Comparison of ENCODE assay signal across 9 cellular contexts in the genomic region with DNA sequence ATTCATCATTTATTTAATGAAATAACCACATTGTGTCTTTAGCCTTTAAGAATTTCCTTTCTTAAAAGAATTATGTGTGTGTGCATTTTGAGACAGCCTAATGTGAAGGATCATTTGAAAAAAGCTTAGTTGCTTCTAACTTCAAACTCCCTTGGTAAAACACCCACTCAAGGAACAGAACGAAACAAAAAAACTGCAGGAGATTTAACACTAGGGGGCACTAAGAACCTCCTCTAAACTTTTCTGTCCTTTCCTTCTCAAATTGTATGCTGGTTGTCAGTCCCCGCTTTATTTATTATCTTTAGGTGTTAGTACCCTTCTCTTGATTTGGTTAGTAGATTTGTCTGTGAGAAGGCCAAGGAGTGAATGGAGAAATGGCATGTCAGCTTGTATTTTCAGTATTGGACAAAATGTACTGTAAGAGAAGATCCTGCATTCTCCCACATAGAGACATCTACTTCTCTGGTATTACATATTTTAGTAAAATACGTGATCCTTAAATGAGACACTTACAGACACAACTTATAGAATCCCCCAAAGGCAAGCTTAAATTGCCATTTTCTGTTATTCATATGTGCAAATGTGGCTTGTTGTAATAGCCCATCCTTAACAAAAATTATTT.
DNase-seq lines count a peak whose midpoint lies in the region; ATAC-seq and TF ChIP-seq lines count a peak whose summit lies in the region.
"Had no signal": no experiment of that assay in that cellular context is flagged by ENCODE, and none has a peak within 500 bp of the region (broad histone marks: within the 10 kb centered on the region; RNA-seq: fewer than 3 reads in every experiment).

No MANE protein-coding gene starts in this region.

- TF ChIP-seq POLR2A in uterus (IDR thresholded peaks at IDR 0.05): no peak

- H3K36me3 ChIP-seq in A673 (ENCODE audit: insufficient read depth, low read length, poor library complexity, severe bottlenecking): no peaks in the 10 kb centered on the region
- H3K36me3 ChIP-seq in brain microvascular endothelial cell (replicated peaks): no peaks in the 10 kb centered on the region
- H3K36me3 ChIP-seq in uterus: no peaks in the 10 kb centered on the region

- H3K4me3 ChIP-seq in A673 (ENCODE audit: low read depth, low read length, poor library complexity, severe bottlenecking): no peak overlapping the region
- no peak overlapping the region for H3K4me3 ChIP-seq in brain microvascular endothelial cell (ENCODE audit: low read depth, low read length)
- no peak overlapping the region for H3K4me3 ChIP-seq in uterus

- intact Hi-C loops in A673 (cut with micrococcal nuclease; ENCODE audit: unreplicated experiment): loop anchor here (1.0 to 10.0 kb wide), 4 partner anchors 346 to 658 kb away; a partner anchor contains a TSS
- intact Hi-C loops in uterus (cut with DNase I; ENCODE audit: low total_unique reads): no loop called here
- intact Hi-C loops in activated T-helper 2 cell treated with anti-CD3 and anti-CD28 coated beads, Interferon-gamma antibody, Interleukin-2, Interleukin-4, amounts not matched to agents 10 μg/mL and 5 μg/mL and 100 μg/mL, durations not matched to agents 14 hours and 24 hours and 36 hours (cut with micrococcal nuclease): no loop called here

- no peaks in the 10 kb centered on the region for H3K27me3 Mint-ChIP-seq in activated T-helper 2 cell treated with anti-CD3 and anti-CD28 coated beads, Interferon-gamma antibody, Interleukin-2, Interleukin-4, amounts not matched to agents 10 μg/mL and 5 μg/mL and 100 μg/mL, durations not matched to agents 14 hours and 24 hours and 36 hours (ENCODE audit: low read depth)
- H3K27me3 Mint-ChIP-seq: dendritic cell treated with granulocyte-macrophage colony-stimulating factor and Interleukin-4, amounts not matched to agents 40 ng/mL and 50 ng/mL, for 4 days had no signal

- H3K9me3 ChIP-seq in A673 (ENCODE audit: low read depth, low read length, poor library complexity, severe bottlenecking): no peaks in the 10 kb centered on the region
- H3K9me3 ChIP-seq in uterus: no peaks in the 10 kb centered on the region

- in situ Hi-C loops in brain microvascular endothelial cell (cut with HindIII; ENCODE audit: low pct_ligation_motif_present, low sequenced_read_pairs): no loop called here

- TF ChIP-seq CTCF in A673 (conservative IDR thresholded peaks at IDR 0.05; ENCODE audit: low read depth, low read length) (peak; percentile 73), brain microvascular endothelial cell (IDR thresholded peaks at IDR 0.05; ENCODE audit: low read depth, low read length, missing control alignments) (peak; percentile 37), uterus (IDR thresholded peaks at IDR 0.05) (peak in 2 of 4 experiments; percentile 4 to 7)

- CTCF ChIA-PET in A673 (lab: Charles Lee): interaction anchor here (0.5 kb wide), 2 partner anchors 90 to 666 kb away, joined by 3 to 4 read pairs; no protein-coding TSS in a partner anchor

- H3K27me3 ChIP-seq in A673 (replicated peaks; ENCODE audit: insufficient read depth, low read depth, low read length, poor library complexity) (no peaks in the 10 kb centered on the region), brain microvascular endothelial cell (replicated peaks) (no peaks in the 10 kb centered on the region), uterus (no peaks in the 10 kb centered on the region)

- H3K9me3 Mint-ChIP-seq in activated T-helper 2 cell treated with anti-CD3 and anti-CD28 coated beads, Interferon-gamma antibody, Interleukin-2, Interleukin-4, amounts not matched to agents 10 μg/mL and 5 μg/mL and 100 μg/mL, durations not matched to agents 14 hours and 24 hours and 36 hours: no peaks in the 10 kb centered on the region
- H3K9me3 Mint-ChIP-seq: dendritic cell treated with granulocyte-macrophage colony-stimulating factor and Interleukin-4, amounts not matched to agents 40 ng/mL and 50 ng/mL, for 4 days had no signal

- no peaks in the 10 kb centered on the region for H3K4me1 ChIP-seq in A673 (ENCODE audit: insufficient read depth, low read length, poor library complexity, severe bottlenecking)
- no peaks in the 10 kb centered on the region for H3K4me1 ChIP-seq in uterus

- ATAC-seq in GM18519 (IDR thresholded peaks at IDR 0.05; ENCODE audit: low FRiP score, unreplicated experiment) (peak; percentile 63), HG03039 (IDR thresholded peaks at IDR 0.05; ENCODE audit: unreplicated experiment) (peak; percentile 78)

- H3K4me1 Mint-ChIP-seq in activated T-helper 2 cell treated with anti-CD3 and anti-CD28 coated beads, Interferon-gamma antibody, Interleukin-2, Interleukin-4, amounts not matched to agents 10 μg/mL and 5 μg/mL and 100 μg/mL, durations not matched to agents 14 hours and 24 hours and 36 hours (ENCODE audit: low read depth): no peaks in the 10 kb centered on the region

- no peak overlapping the region for H3K4me3 Mint-ChIP-seq in activated T-helper 2 cell treated with anti-CD3 and anti-CD28 coated beads, Interferon-gamma antibody, Interleukin-2, Interleukin-4, amounts not matched to agents 10 μg/mL and 5 μg/mL and 100 μg/mL, durations not matched to agents 14 hours and 24 hours and 36 hours (ENCODE audit: low read depth)
- H3K4me3 Mint-ChIP-seq: dendritic cell treated with granulocyte-macrophage colony-stimulating factor and Interleukin-4, amounts not matched to agents 40 ng/mL and 50 ng/mL, for 4 days had no signal

- DNase-seq in A673 (ENCODE audit: low spot score) (peak; percentile 75), NCI-H226 (peak; percentile 11), brain microvascular endothelial cell (peak; percentile 1), lung microvascular endothelial cell (ENCODE audit: low read depth in 2 of 2) (peak; percentile 25 to 39), uterus (no peak)
- DNase-seq in activated T-helper 2 cell treated with anti-CD3 and anti-CD28 coated beads, Interferon-gamma antibody, Interleukin-2, Interleukin-4, amounts not matched to agents 10 μg/mL and 5 μg/mL and 100 μg/mL, durations not matched to agents 14 hours and 24 hours and 36 hours (ENCODE audit: low spot score): no peak

- H3K27ac ChIP-seq in A673 (ENCODE audit: low read depth, low read length, poor library complexity, severe bottlenecking) (no peak overlapping the region), brain microvascular endothelial cell (no peak overlapping the region), uterus (no peak overlapping the region)

- no peak overlapping the region for H3K27ac Mint-ChIP-seq in activated T-helper 2 cell treated with anti-CD3 and anti-CD28 coated beads, Interferon-gamma antibody, Interleukin-2, Interleukin-4, amounts not matched to agents 10 μg/mL and 5 μg/mL and 100 μg/mL, durations not matched to agents 14 hours and 24 hours and 36 hours
- H3K27ac Mint-ChIP-seq: dendritic cell treated with granulocyte-macrophage colony-stimulating factor and Interleukin-4, amounts not matched to agents 40 ng/mL and 50 ng/mL, for 4 days had no signal

- no TSS peak for BruUV-seq in A673 (replicated peaks; lab: Mats Ljungman, UMichigan)

- no peaks in the 10 kb centered on the region for H3K36me3 Mint-ChIP-seq in activated T-helper 2 cell treated with anti-CD3 and anti-CD28 coated beads, Interferon-gamma antibody, Interleukin-2, Interleukin-4, amounts not matched to agents 10 μg/mL and 5 μg/mL and 100 μg/mL, durations not matched to agents 14 hours and 24 hours and 36 hours (ENCODE audit: low read depth)

- POLR2A ChIA-PET in A673 (lab: Charles Lee; ENCODE audit: low non-redundant PET): no interaction called here

Comparison
In these comparisons a context has a peak if more than half of its experiments do, and no peak if none do; other contexts are left out.
1. DNase-seq: peak in A673 (single experiment), NCI-H226 (single experiment), brain microvascular endothelial cell (single experiment) and lung microvascular endothelial cell (2 of 2); none in uterus (0 of 2) and activated T-helper 2 cell treated with anti-CD3 and anti-CD28 coated beads, Interferon-gamma antibody, Interleukin-2, Interleukin-4, amounts not matched to agents 10 μg/mL and 5 μg/mL and 100 μg/mL, durations not matched to agents 14 hours and 24 hours and 36 hours (single experiment).